ENCODE assay signal across 9 cellular contexts in the genomic region with DNA sequence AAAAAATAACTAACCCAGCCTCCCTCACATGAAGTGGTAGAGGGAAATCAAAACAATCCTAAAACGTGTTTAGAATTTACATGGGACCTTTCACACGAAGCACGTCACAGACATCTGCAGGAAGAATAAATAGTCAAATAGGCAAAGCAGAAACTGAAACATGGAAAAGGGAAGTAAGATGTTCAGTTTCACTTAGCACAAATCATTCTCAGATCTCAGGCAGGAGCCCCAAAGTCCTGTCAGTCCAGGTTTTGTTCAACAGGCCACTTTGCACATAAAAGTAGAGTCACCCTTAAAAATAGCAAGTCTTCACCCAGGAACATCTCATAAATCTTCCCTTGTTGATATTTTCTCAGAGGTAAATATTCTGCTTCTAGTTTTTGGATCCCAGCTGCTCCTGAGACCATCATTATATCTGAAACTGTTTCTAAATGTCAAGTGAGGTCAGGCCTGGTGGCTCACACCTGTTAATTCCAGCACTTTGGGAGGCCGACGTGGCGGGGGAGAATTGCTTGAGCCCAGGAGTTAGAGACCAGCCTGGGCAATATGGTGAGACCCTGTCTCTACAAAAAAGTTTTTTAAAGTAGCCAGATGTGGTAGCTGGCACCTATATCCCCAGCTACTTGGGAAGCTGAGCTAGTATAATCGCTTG. TPM values are rescaled to one million over a fixed set of nuclear protein-coding genes. Genes with fewer than 3 reads are reported as not detected.
A peak's percentile ranks its signal among the peaks of the same experiment; 100 is the strongest.
DNase-seq lines count a peak whose midpoint lies in the region; ATAC-seq, FAIRE-seq and TF ChIP-seq lines count a peak whose summit lies in the region.
"Had no signal": no experiment of that assay in that cellular context is flagged by ENCODE, and none has a peak within 500 bp of the region (broad histone marks: within the 10 kb centered on the region; RNA-seq: fewer than 3 reads in every experiment).

No MANE protein-coding gene starts in this region.

- no peaks in the 10 kb centered on the region for H3K36me3 ChIP-seq in Loucy (ENCODE audit: insufficient read depth, low read length)
- H3K36me3 ChIP-seq in neuronal stem cell (replicated peaks in 1 of 2; ENCODE audit: control insufficient read depth in 2 of 2, insufficient read depth in 2 of 2, low read length in 2 of 2): no peaks in the 10 kb centered on the region

- no peak overlapping the region for H2BK12ac ChIP-seq in neuronal stem cell (ENCODE audit: low read length)

- peak; percentile 43; the same call in 1 of the 2 replicates for TF ChIP-seq POLR2A in GM12892 (IDR thresholded peaks at IDR 0.05; ENCODE audit: low read depth, low read length)

- H3K4me3 ChIP-seq in Loucy (ENCODE audit: low read length, poor library complexity, severe bottlenecking): no peak overlapping the region
- H3K4me3 ChIP-seq in neuronal stem cell (ENCODE audit: low read length in 2 of 2): no peak overlapping the region

- peak overlapping the region; percentile 61 for H3K4me3 Mint-ChIP-seq in glutamatergic neuron (ENCODE audit: unreplicated experiment)

- H3K79me1 ChIP-seq in neuronal stem cell (ENCODE audit: low read depth, low read length): peaks cover 7% of the 10 kb centered on the region

- no peak overlapping the region for H4K8ac ChIP-seq in neuronal stem cell (ENCODE audit: low read depth, low read length)

- WGBS in neuronal stem cell (ENCODE audit: extremely low coverage in 2 of 2, insufficient read length in 2 of 2, insufficient replicate concordance in 1 of 2), 2 donors: no CpG with 5 or more reads among the region's 7 CpGs

- no peak overlapping the region for H3K14ac ChIP-seq in neuronal stem cell (ENCODE audit: low read length)

- H3K4me1 Mint-ChIP-seq in glutamatergic neuron (ENCODE audit: low read depth, unreplicated experiment): peaks cover 8% of the 10 kb centered on the region

- H3K4me1 ChIP-seq in Loucy (ENCODE audit: insufficient read depth, low read length, poor library complexity, severe bottlenecking): peaks cover 15% of the 10 kb centered on the region
- peaks cover 4 to 5% of the 10 kb centered on the region in 2 donors for H3K4me1 ChIP-seq in neuronal stem cell (ENCODE audit: control insufficient read depth in 2 of 2, insufficient read depth in 1 of 2, low read depth in 1 of 2, low read length in 2 of 2)
- peaks cover 17% of the 10 kb centered on the region for H3K4me1 ChIP-seq in foreskin keratinocyte

- peaks cover 4% of the 10 kb centered on the region for H3K27me3 Mint-ChIP-seq in glutamatergic neuron (ENCODE audit: unreplicated experiment)

- H2AFZ ChIP-seq in Loucy (ENCODE audit: low read length) (no peak overlapping the region), neuronal stem cell (ENCODE audit: low read length) (no peak overlapping the region)

- H2AK5ac ChIP-seq in neuronal stem cell (ENCODE audit: low read depth, low read length): no peak overlapping the region

- H3F3A ChIP-seq in Loucy (ENCODE audit: low read depth): no peaks in the 10 kb centered on the region

- H3K4ac ChIP-seq in neuronal stem cell (ENCODE audit: low read length): no peak overlapping the region

- no peaks in the 10 kb centered on the region for H4K20me1 ChIP-seq in Loucy (ENCODE audit: insufficient read depth, low read length, poor library complexity, severe bottlenecking)

- no peak overlapping the region for H2BK120ac ChIP-seq in neuronal stem cell (ENCODE audit: low read depth, low read length)

- no peak overlapping the region for H2BK15ac ChIP-seq in neuronal stem cell (ENCODE audit: low read length)

- DNase-seq in GM12892 (ENCODE audit: insufficient read length) (peak; percentile 39), glutamatergic neuron (no peak), NCI-H2029 (lab: John Stamatoyannopoulos, UW) (no peak), neuronal stem cell (ENCODE audit: low spot score) (no peak), foreskin keratinocyte (no peak), ecto neural progenitor cell (ENCODE audit: low spot score) (no peak)

- H3K9me2 ChIP-seq in Loucy (replicated peaks; ENCODE audit: low read depth, low read length): no peaks in the 10 kb centered on the region

- H3K27ac ChIP-seq in neuronal stem cell (replicated peaks; ENCODE audit: low read length): no peak overlapping the region
- no peak overlapping the region for H3K27ac ChIP-seq in foreskin keratinocyte

- TF ChIP-seq CTCF in Loucy (conservative IDR thresholded peaks at IDR 0.05; ENCODE audit: low read length) (no peak), glutamatergic neuron (IDR thresholded peaks at IDR 0.05; ENCODE audit: partially characterized antibody, unreplicated experiment) (no peak), foreskin keratinocyte (conservative IDR thresholded peaks at IDR 0.05) (no peak)

- peak; percentile 46 for ATAC-seq in GM21526 (IDR thresholded peaks at IDR 0.05; ENCODE audit: low FRiP score, unreplicated experiment)
- no peak for ATAC-seq in foreskin keratinocyte
- ATAC-seq: K562 had no signal

- peaks cover 9% of the 10 kb centered on the region; the same call in 1 of the 2 replicates for H3K79me2 ChIP-seq in Loucy (ENCODE audit: insufficient read depth, low read length)

- peak overlapping the region; percentile 92 for H3K4me2 ChIP-seq in Loucy (ENCODE audit: low read depth, low read length, poor library complexity, severe bottlenecking)
- no peak overlapping the region for H3K4me2 ChIP-seq in neuronal stem cell (ENCODE audit: insufficient read depth, low read length, poor library complexity, severe bottlenecking)

- no peak overlapping the region for H3K23ac ChIP-seq in neuronal stem cell (ENCODE audit: low read depth, low read length, poor library complexity)

- no peaks in the 10 kb centered on the region for H3K36me3 Mint-ChIP-seq in glutamatergic neuron (ENCODE audit: unreplicated experiment)

- no peak overlapping the region for H3K18ac ChIP-seq in neuronal stem cell (ENCODE audit: low read length)

- H2BK5ac ChIP-seq in neuronal stem cell (ENCODE audit: low read length): no peak overlapping the region

- H3K27ac Mint-ChIP-seq in glutamatergic neuron (ENCODE audit: unreplicated experiment): no peak overlapping the region

- H4K91ac ChIP-seq in neuronal stem cell (ENCODE audit: low read depth, low read length, poor library complexity): no peak overlapping the region

- peak; percentile 86 for FAIRE-seq in GM12892 (lab: Jason Lieb, UNC)
- FAIRE-seq: K562 had no signal

- no peak overlapping the region for H3K9ac ChIP-seq in Loucy (ENCODE audit: low read depth, low read length, poor library complexity, severe bottlenecking)
- no peak overlapping the region for H3K9ac ChIP-seq in neuronal stem cell (ENCODE audit: low read depth, low read length, poor library complexity)

- H3K9me3 Mint-ChIP-seq in glutamatergic neuron (ENCODE audit: unreplicated experiment): peaks cover 6% of the 10 kb centered on the region

- H3K27me3 ChIP-seq in Loucy (ENCODE audit: insufficient read depth, low read length, poor library complexity, severe bottlenecking): no peaks in the 10 kb centered on the region
- no peaks in the 10 kb centered on the region for H3K27me3 ChIP-seq in neuronal stem cell (ENCODE audit: control insufficient read depth in 3 of 3, insufficient read depth in 3 of 3, low read depth in 1 of 3, low read length in 3 of 3)
- no peaks in the 10 kb centered on the region for H3K27me3 ChIP-seq in foreskin keratinocyte

- no peaks in the 10 kb centered on the region for H3K9me3 ChIP-seq in Loucy (ENCODE audit: insufficient read depth, low read depth, low read length)
- H3K9me3 ChIP-seq in neuronal stem cell (replicated peaks in 1 of 2; ENCODE audit: control insufficient read depth in 2 of 2, insufficient read depth in 1 of 2, low read depth in 1 of 2, low read length in 2 of 2): peaks cover 0 to 4% of the 10 kb centered on the region in 2 donors

RNA-seq across cellular contexts. Expression of a gene that starts 1.9 kb away (rescaled TPM):
- 22.6 TPM for polyA plus RNA-seq in GM12892 (2012; ENCODE audit: missing spikeins)
- total RNA-seq in glutamatergic neuron (ENCODE audit: unreplicated experiment): 46.1 TPM
- polyA plus RNA-seq in neuronal stem cell (2013, experiment 1 of 2): 12.0 TPM
- 12.0 TPM for polyA plus RNA-seq in neuronal stem cell (2013, experiment 2 of 2)
- 19.9 and 21.0 TPM in 2 replicates for total RNA-seq in foreskin keratinocyte
- 4.4 and 4.9 TPM in 2 replicates for polyA plus RNA-seq in foreskin keratinocyte

RNA-seq across cellular contexts. Expression of a gene that starts 14.9 kb away (rescaled TPM):
- polyA plus RNA-seq in GM12892 (2012; ENCODE audit: missing spikeins): 56.0 TPM
- total RNA-seq in glutamatergic neuron (ENCODE audit: unreplicated experiment) (51.6 TPM), foreskin keratinocyte (44.3 and 46.2 TPM in 2 replicates)
- polyA plus RNA-seq in neuronal stem cell (2013, experiment 1 of 2): 42.3 TPM
- polyA plus RNA-seq in neuronal stem cell (2013, experiment 2 of 2): 43.8 TPM
- polyA plus RNA-seq in foreskin keratinocyte: 8.7 and 10.4 TPM in 2 replicates

RNA-seq across cellular contexts. Expression of a gene that starts 56.3 kb away (rescaled TPM):
- polyA plus RNA-seq in GM12892 (2012; ENCODE audit: missing spikeins): 32.9 TPM
- 79.0 TPM for total RNA-seq in glutamatergic neuron (ENCODE audit: unreplicated experiment)
- polyA plus RNA-seq in neuronal stem cell (2013, experiment 1 of 2): 31.6 TPM
- polyA plus RNA-seq in neuronal stem cell (2013, experiment 2 of 2): 30.8 TPM
- 35.1 and 38.2 TPM in 2 replicates for total RNA-seq in foreskin keratinocyte
- polyA plus RNA-seq in foreskin keratinocyte: 7.0 and 10.9 TPM in 2 replicates
